In the genomic region with DNA sequence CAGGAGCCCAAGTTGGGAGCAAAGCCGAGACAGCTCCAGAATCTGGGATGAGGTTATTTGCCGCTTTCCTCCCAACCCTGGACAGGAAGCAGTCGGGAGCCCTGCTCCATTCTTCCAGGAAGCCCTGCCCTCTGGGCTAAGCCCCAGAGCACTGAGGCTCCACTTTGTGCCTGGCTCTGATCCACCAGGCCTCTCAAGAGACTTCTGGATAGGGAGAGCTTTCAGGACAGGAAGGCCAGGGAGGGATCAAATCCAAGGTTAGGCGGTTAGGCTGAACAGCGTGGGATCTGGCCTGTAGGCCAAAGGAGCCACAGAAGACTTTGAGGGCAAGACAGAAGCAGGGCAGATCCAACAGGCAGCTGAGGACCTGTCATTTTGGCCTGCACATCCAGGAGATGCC, we compare ENCODE assay signal across 8 cellular contexts. TPM values are rescaled to one million over a fixed set of nuclear protein-coding genes. Genes with fewer than 3 reads are reported as not detected.
DNase-seq lines count a peak whose midpoint lies in the region; ATAC-seq and TF ChIP-seq lines count a peak whose summit lies in the region.

No MANE protein-coding gene starts in this region.

- H3K27ac ChIP-seq in body of pancreas: peak overlapping the region in 3 of 4 donors; percentile 39 to 77 (median 73)
- peak overlapping the region; percentile 76 for H3K27ac ChIP-seq in layer of hippocampus (ENCODE audit: low read depth, low read length)
- H3K27ac ChIP-seq in subcutaneous abdominal adipose tissue (ENCODE audit: low read depth, low read length): peak overlapping the region; percentile 97

- H3K27me3 ChIP-seq in body of pancreas: no peaks in the 10 kb centered on the region
- no peaks in the 10 kb centered on the region for H3K27me3 ChIP-seq in layer of hippocampus (ENCODE audit: control insufficient read depth, insufficient read depth, low read length)
- no peaks in the 10 kb centered on the region for H3K27me3 ChIP-seq in subcutaneous abdominal adipose tissue (ENCODE audit: control insufficient read depth in 5 of 5, insufficient read depth in 4 of 5, low read length in 5 of 5)

- DNase-seq in AG08395 (ENCODE audit: low spot score) (peak; percentile 63), HT-29 (ENCODE audit: low spot score) (peak; percentile 12), body of pancreas (peak; percentile 37 to 62 (median 56)), dedifferentiated amniotic fluid mesenchymal stem cell (ENCODE audit: extremely low spot score) (no peak), NOMO-1 (lab: John Stamatoyannopoulos, UW; ENCODE audit: unreplicated experiment in 2 of 2) (no peak)

- H3K4me1 ChIP-seq in body of pancreas (peaks cover 77% of the 10 kb centered on the region), subcutaneous abdominal adipose tissue (ENCODE audit: control insufficient read depth in 5 of 5, insufficient read depth in 5 of 5, low read length in 5 of 5) (peaks cover 27 to 95% (median 81%) of the 10 kb centered on the region in 5 donors)

- no peak for TF ChIP-seq CTCF in body of pancreas (IDR thresholded peaks at IDR 0.05)

- intact Hi-C loops in body of pancreas (cut with DNase I): no loop called here

- H3K4me3 ChIP-seq in body of pancreas: peak overlapping the region in 1 of 2 donors; percentile 78
- H3K4me3 ChIP-seq in subcutaneous abdominal adipose tissue (ENCODE audit: low read depth in 1 of 5, low read length in 5 of 5): peak overlapping the region; percentile 63 to 75 (median 70)

- ATAC-seq in body of pancreas: no peak
- ATAC-seq in HG02678 (IDR thresholded peaks at IDR 0.05; ENCODE audit: unreplicated experiment): no peak

- no peaks in the 10 kb centered on the region for H3K9me3 ChIP-seq in body of pancreas
- no peaks in the 10 kb centered on the region for H3K9me3 ChIP-seq in subcutaneous abdominal adipose tissue (ENCODE audit: control insufficient read depth in 5 of 5, low read length in 5 of 5)

- peak overlapping the region; percentile 86 to 94 (median 91) for H3K9ac ChIP-seq in subcutaneous abdominal adipose tissue (ENCODE audit: low read length in 5 of 5)

- no peak for TF ChIP-seq POLR2A in body of pancreas (IDR thresholded peaks at IDR 0.05)

- WGBS in body of pancreas, 2 donors: 46 to 55% methylated on average over 4 to 5 of the region's 5 CpGs

- H3K36me3 ChIP-seq in body of pancreas (replicated peaks in 1 of 2; ENCODE audit: insufficient read depth in 1 of 2, low read depth in 2 of 2) (no peaks in the 10 kb centered on the region), subcutaneous abdominal adipose tissue (ENCODE audit: control insufficient read depth in 5 of 5, insufficient read depth in 5 of 5, low read length in 5 of 5) (peaks cover 0 to 9% (median 6%) of the 10 kb centered on the region in 5 donors)

RNA-seq across cellular contexts. Expression of gene STOML1, which starts 0.8 kb away (rescaled TPM):
- total RNA-seq in HT-29 (2014; rRNA removed; shearing (Covaris generic)): 13.3 and 23.5 TPM in 2 replicates
- total RNA-seq in body of pancreas: 10 to 100 TPM in 1 of 2 donors, 1 to 10 TPM in 1; 6.0 to 10.2 TPM

RNA-seq across cellular contexts. Expression of gene PML, which starts 3.3 kb away (rescaled TPM):
- total RNA-seq in HT-29 (2014; rRNA removed; shearing (Covaris generic)): 36.9 and 47.2 TPM in 2 replicates
- 10 to 100 TPM; 27.8 to 38.2 TPM for total RNA-seq in body of pancreas

Comparison
In these comparisons a context has a peak if more than half of its experiments do, and no peak if none do; other contexts are left out.
1. DNase-seq: peak in AG08395 (single experiment), HT-29 (single experiment) and body of pancreas (4 of 4); none in dedifferentiated amniotic fluid mesenchymal stem cell (single experiment) and NOMO-1 (0 of 2).
2. Peak in every context shown above with its lines, with median percentiles within 50 percentile points of each other: H3K27ac ChIP-seq.